Comparison of ENCODE assay signal across 23 cellular contexts in the genomic region with DNA sequence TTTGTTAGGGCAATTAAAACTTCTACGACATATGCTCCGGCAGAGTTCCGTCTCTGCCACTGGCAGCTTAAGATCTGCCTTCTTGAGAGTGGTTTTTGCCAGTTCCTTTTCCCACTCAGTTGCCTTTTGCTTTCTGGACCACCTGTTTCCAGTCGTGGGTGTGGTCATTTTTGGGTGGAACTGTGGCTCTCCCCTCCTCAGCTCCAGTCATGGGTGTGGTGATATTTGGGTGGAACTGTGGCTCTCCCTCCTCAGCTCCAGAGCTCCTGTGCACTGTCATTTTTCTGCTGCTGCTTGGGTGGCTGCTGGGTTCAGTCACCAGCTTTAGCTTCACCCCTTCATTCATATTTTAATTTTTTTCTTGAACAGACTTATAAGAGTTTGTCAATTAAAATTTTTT. TPM values are rescaled to one million over a fixed set of nuclear protein-coding genes. Genes with fewer than 3 reads are reported as not detected.
A peak's percentile ranks its signal among the peaks of the same experiment; 100 is the strongest.
DNase-seq lines count a peak whose midpoint lies in the region; ATAC-seq, FAIRE-seq and TF ChIP-seq lines count a peak whose summit lies in the region.
"Had no signal": no experiment of that assay in that cellular context is flagged by ENCODE, and none has a peak within 500 bp of the region (broad histone marks: within the 10 kb centered on the region; RNA-seq: fewer than 3 reads in every experiment).

No MANE protein-coding gene starts in this region.

- TF ChIP-seq POLR2A in K562 (conservative IDR thresholded peaks at IDR 0.05), result no peak

- no peaks in the 10 kb centered on the region for H3K9me3 Mint-ChIP-seq in activated CD4-positive, alpha-beta T cell treated with anti-CD3 and anti-CD28 coated beads, Interleukin-2, amount 10 ng/mL, durations not matched to agents 7 days and 5 days
- peaks cover 3% of the 10 kb centered on the region for H3K9me3 Mint-ChIP-seq in glutamatergic neuron (ENCODE audit: unreplicated experiment)
- H3K9me3 Mint-ChIP-seq in nephron progenitor cell, result no peaks in the 10 kb centered on the region

- no peaks in the 10 kb centered on the region for H3K27me3 ChIP-seq in K562 (ENCODE audit: control insufficient read depth in 2 of 2, insufficient read depth in 2 of 2, low read length in 2 of 2)
- H3K27me3 ChIP-seq: BE2C, SJSA1 had no signal

- no TSS peak for BruUV-seq in K562 (replicated peaks; lab: Mats Ljungman, UMichigan)

- H3K27ac Mint-ChIP-seq in activated CD4-positive, alpha-beta T cell treated with anti-CD3 and anti-CD28 coated beads, Interleukin-2, amount 10 ng/mL, durations not matched to agents 7 days and 5 days, result peak overlapping the region; percentile 68
- H3K27ac Mint-ChIP-seq in glutamatergic neuron (ENCODE audit: unreplicated experiment), result peak overlapping the region; percentile 63
- no peak overlapping the region for H3K27ac Mint-ChIP-seq in nephron progenitor cell

- H3K27me3 Mint-ChIP-seq in activated CD4-positive, alpha-beta T cell treated with anti-CD3 and anti-CD28 coated beads, Interleukin-2, amount 10 ng/mL, durations not matched to agents 7 days and 5 days, result no peaks in the 10 kb centered on the region
- H3K27me3 Mint-ChIP-seq in glutamatergic neuron (ENCODE audit: unreplicated experiment), result peaks cover 3% of the 10 kb centered on the region
- H3K27me3 Mint-ChIP-seq in nephron progenitor cell (ENCODE audit: low read depth, poor library complexity), result peaks cover 5% of the 10 kb centered on the region

- no peak for DNase-seq in activated CD4-positive, alpha-beta T cell treated with anti-CD3 and anti-CD28 coated beads, Interleukin-2, amount 10 ng/mL, durations not matched to agents 7 days and 5 days
- no peak for DNase-seq in activated CD4-positive, alpha-beta T cell treated with anti-CD3 and anti-CD28 coated beads, Interleukin-2, amount 50 U/mL, for 48 hours
- DNase-seq in RWPE1 (ENCODE audit: low spot score), result no peak
- DNase-seq in K562 (ENCODE audit: extremely low read depth in 1 of 4, low spot score in 3 of 4), result peak in 2 of 4 experiments; percentile 18 to 20
- DNase-seq in glutamatergic neuron, result no peak
- no peak for DNase-seq in frontal cortex (ENCODE audit: low spot score in 2 of 2)
- no peak for DNase-seq in nephron progenitor cell
- DNase-seq: ACHN; BE2C; KBM-7; NCI-H1105; NCI-H1436 treated with DMSO at 0.1 percent for 48 hours; NCI-H1930; NCI-H2107; NCI-H446 treated with DMSO at 0.1 percent for 48 hours; NCI-H526; NCI-H82; NK-92 treated with Interleukin-12 subunit alpha and Interleukin-12 subunit beta, amount 100 ng/mL, for 24 hours; PC-3 had no signal

- H3K4me1 ChIP-seq in K562 (replicated peaks in 1 of 2; ENCODE audit: control insufficient read depth in 2 of 2, insufficient read depth in 2 of 2, low read length in 2 of 2), result peaks cover 0 to 17% of the 10 kb centered on the region in 2 experiments; a peak in 3 of 5 replicates

- H3K27ac ChIP-seq in RWPE1 (peak overlapping the region; percentile 42; the same call in 1 of the 2 replicates), K562 (ENCODE audit: extremely low read depth, low read depth, low read length) (no peak overlapping the region)
- H3K27ac ChIP-seq: 22Rv1, SJSA1 had no signal

- H3K9ac ChIP-seq in K562 (ENCODE audit: insufficient read depth in 1 of 2, low read depth in 2 of 2, low read length in 2 of 2), result peak overlapping the region in 1 of 2 experiments; percentile 28; a peak in 1 of 4 replicates

- POLR2A ChIA-PET in activated CD4-positive, alpha-beta T cell treated with anti-CD3 and anti-CD28 coated beads, Interleukin-2, amount 10 ng/mL, durations not matched to agents 7 days and 5 days (lab: Charles Lee), result no interaction called here
- POLR2A ChIA-PET in RWPE1 (lab: Yijun Ruan, JAX; ENCODE audit: low non-redundant PET) (no interaction called here), K562 (lab: Yijun Ruan, JAX) (interaction anchor here (0.6 to 1.6 kb wide), 3 partner anchors 14 to 83 kb away, joined by 3 read pairs; no protein-coding TSS in a partner anchor)

- 89% methylated on average over 3 of the region's 4 CpGs for WGBS in K562 (ENCODE audit: insufficient coverage, low coverage, missing lambda C conversion rate)

- H3K36me3 Mint-ChIP-seq in activated CD4-positive, alpha-beta T cell treated with anti-CD3 and anti-CD28 coated beads, Interleukin-2, amount 10 ng/mL, durations not matched to agents 7 days and 5 days (ENCODE audit: low read depth), result peaks cover 20% of the 10 kb centered on the region
- H3K36me3 Mint-ChIP-seq in glutamatergic neuron (ENCODE audit: unreplicated experiment), result no peaks in the 10 kb centered on the region
- H3K36me3 Mint-ChIP-seq in nephron progenitor cell (ENCODE audit: low read depth), result peaks cover 7% of the 10 kb centered on the region

- in situ Hi-C loops in K562 (cut with MboI), result no loop called here

- no peak for TF ChIP-seq RAD21 in K562 (CRISPR knock-in tag; conservative IDR thresholded peaks at IDR 0.05 in 1 of 2, IDR thresholded peaks at IDR 0.05 in 1 of 2)

- H2AFZ ChIP-seq in K562 (ENCODE audit: low read depth, low read length), result no peak overlapping the region

- no peak overlapping the region for H3K4me3 ChIP-seq in K562
- H3K4me3 ChIP-seq: SJSA1 had no signal

- peaks cover 3% of the 10 kb centered on the region for H3K9me1 ChIP-seq in K562 (ENCODE audit: control insufficient read depth, insufficient read depth, low read length)

- ATAC-seq in K562 (peak; percentile 63), HG03175 (IDR thresholded peaks at IDR 0.05; ENCODE audit: unreplicated experiment) (no peak)

- H3K4me1 Mint-ChIP-seq in activated CD4-positive, alpha-beta T cell treated with anti-CD3 and anti-CD28 coated beads, Interleukin-2, amount 10 ng/mL, durations not matched to agents 7 days and 5 days, result peaks cover 24% of the 10 kb centered on the region
- H3K4me1 Mint-ChIP-seq in glutamatergic neuron (ENCODE audit: low read depth, unreplicated experiment) (peaks cover 38% of the 10 kb centered on the region), nephron progenitor cell (peaks cover 13% of the 10 kb centered on the region)

- H3K4me3 Mint-ChIP-seq in activated CD4-positive, alpha-beta T cell treated with anti-CD3 and anti-CD28 coated beads, Interleukin-2, amount 10 ng/mL, durations not matched to agents 7 days and 5 days, result no peak overlapping the region
- H3K4me3 Mint-ChIP-seq in glutamatergic neuron (ENCODE audit: unreplicated experiment), result no peak overlapping the region
- no peak overlapping the region for H3K4me3 Mint-ChIP-seq in nephron progenitor cell

- TF ChIP-seq CTCF in RWPE1 (conservative IDR thresholded peaks at IDR 0.05; ENCODE audit: low read depth), result no peak
- no peak for TF ChIP-seq CTCF in K562 (IDR thresholded peaks at IDR 0.05 in 2 of 3, conservative IDR thresholded peaks at IDR 0.05 in 1 of 3; ENCODE audit: insufficient read depth in 2 of 3, low read depth in 1 of 3, low read length in 3 of 3)
- TF ChIP-seq CTCF in glutamatergic neuron (IDR thresholded peaks at IDR 0.05; ENCODE audit: partially characterized antibody, unreplicated experiment), result no peak
- TF ChIP-seq CTCF in nephron progenitor cell (IDR thresholded peaks at IDR 0.05), result no peak

- peaks cover 14% of the 10 kb centered on the region; the same call in 1 of the 2 replicates for H4K20me1 ChIP-seq in K562 (replicated peaks; ENCODE audit: control insufficient read depth, insufficient read depth, low read length)

- peak; percentile 37 for FAIRE-seq in K562 (lab: Jason Lieb, UNC)
- FAIRE-seq in frontal cortex (lab: Jason Lieb, UNC), result no peak
- FAIRE-seq: GM18507 had no signal

- no peak for TF ChIP-seq EP300 in K562 (IDR thresholded peaks at IDR 0.05; ENCODE audit: low read length)

- H3K79me2 ChIP-seq in K562 (ENCODE audit: control insufficient read depth, insufficient read depth, low read length), result peaks cover 73% of the 10 kb centered on the region

- CTCF ChIA-PET in activated CD4-positive, alpha-beta T cell treated with anti-CD3 and anti-CD28 coated beads, Interleukin-2, amount 10 ng/mL, durations not matched to agents 7 days and 5 days (lab: Charles Lee), result interaction anchor here (0.5 to 0.7 kb wide), 2 partner anchors 8 to 116 kb away, joined by 3 read pairs; no protein-coding TSS in a partner anchor
- CTCF ChIA-PET in RWPE1 (lab: Yijun Ruan, JAX), result interaction anchor here (0.7 to 1.1 kb wide), 3 partner anchors 17 to 477 kb away, joined by 3 to 4 read pairs (median 3); no protein-coding TSS in a partner anchor
- CTCF ChIA-PET in K562 (lab: Yijun Ruan, JAX; ENCODE audit: low intra/inter-chr PET ratio), result no interaction called here

- peaks cover 4% of the 10 kb centered on the region for H3K36me3 ChIP-seq in K562 (ENCODE audit: control insufficient read depth, insufficient read depth, low read length)

- intact Hi-C loops in K562 (cut with micrococcal nuclease), result no loop called here

- H3K9me3 ChIP-seq in K562 (replicated peaks; ENCODE audit: control insufficient read depth, insufficient read depth, low read depth, low read length), result no peaks in the 10 kb centered on the region
- H3K9me3 ChIP-seq: BE2C, SJSA1 had no signal

- no peak overlapping the region for H3K4me2 ChIP-seq in K562 (ENCODE audit: insufficient read depth, low read length)

TF ChIP-seq in K562, 482 proteins besides CTCF, POLR2A, EP300 and RAD21:
- TF ChIP-seq SRF (CRISPR knock-in tag; IDR thresholded peaks at IDR 0.05), result no peak

RNA-seq across cellular contexts. Expression of a gene that starts 25.3 kb away (rescaled TPM):
- total RNA-seq in activated CD4-positive, alpha-beta T cell treated with anti-CD3 and anti-CD28 coated beads, Interleukin-2, amount 10 ng/mL, durations not matched to agents 7 days and 5 days, result 10 to 100 TPM; 24.7 to 35.7 TPM
- 40.2 and 51.8 TPM in 2 replicates for total RNA-seq in K562 (2011; cell fraction: chromatin; rRNA removed; ENCODE audit: low replicate concordance)
- 22.0 and 24.1 TPM in 2 replicates for total RNA-seq in K562 (2011; cell fraction: nucleolus; rRNA removed)
- 41.4 and 49.4 TPM in 2 replicates for total RNA-seq in K562 (2011; cell fraction: nucleoplasm; rRNA removed)
- total RNA-seq in K562 (2014; rRNA removed) (8.0 and 9.6 TPM in 2 replicates), K562 (2014; rRNA removed; fragmentation: Illumina TruSeq; extraction: Trizol) (12.1 and 13.9 TPM in 2 replicates), K562 (2015; rRNA removed; fragmentation: Illumina TruSeq; extraction: Trizol) (14.7 and 15.3 TPM in 2 replicates), K562 (2021) (13.3 and 16.6 TPM in 2 replicates), glutamatergic neuron (ENCODE audit: unreplicated experiment) (38.1 TPM), frontal cortex (39.5 TPM)
- polyA plus RNA-seq in K562 (2011; rRNA removed) (10.0 and 11.8 TPM in 2 replicates), K562 (2014; fragmentation: Illumina TruSeq; extraction: Trizol) (10.2 and 10.5 TPM in 2 replicates), K562 (2014; fragmentation: Nextera tagmentation; extraction: Ambion mirVana) (10 to 100 TPM in 1 of 2 experiments, 1 to 10 TPM in 1; 7.0 to 12.1 TPM), K562 (2014; rRNA removed) (9.4 and 11.7 TPM in 2 replicates)
- polyA plus RNA-seq in K562 (2011; cell fraction: cytosol; rRNA removed), result 8.6 and 8.7 TPM in 2 replicates
- 12.1 and 12.4 TPM in 2 replicates for polyA plus RNA-seq in K562 (2011; cell fraction: nucleus; rRNA removed)
- 7.8 and 9.6 TPM in 2 replicates for polyA plus RNA-seq in K562 (2012)
- polyA minus RNA-seq in K562 (2011; rRNA and poly(A)+ RNA removed), result 23.3 and 23.9 TPM in 2 replicates
- polyA minus RNA-seq in K562 (2011; cell fraction: cytosol; rRNA and poly(A)+ RNA removed), result 11.5 and 17.4 TPM in 2 replicates
- 7.7 and 15.2 TPM in 2 replicates for polyA minus RNA-seq in K562 (2011; cell fraction: nucleus; rRNA and poly(A)+ RNA removed)
